ENCODE assay signal across 20 cellular contexts in genomic region chr5:167571824-167572223, GRCh38.
DNase-seq lines count a peak whose midpoint lies in the region; ATAC-seq and TF ChIP-seq lines count a peak whose summit lies in the region.
"Had no signal": no experiment of that assay in that cellular context is flagged by ENCODE, and none has a peak within 500 bp of the region (broad histone marks: within the 10 kb centered on the region; RNA-seq: fewer than 3 reads in every experiment).

No MANE protein-coding gene starts in this region.

- no peak overlapping the region for H3K23ac ChIP-seq in H9 (ENCODE audit: insufficient read length, low read depth, low read length)
- no peak overlapping the region for H3K23ac ChIP-seq in mesendoderm (ENCODE audit: low read length)
- H3K23ac ChIP-seq in mesenchymal stem cell (ENCODE audit: low read length in 2 of 2), result no peak overlapping the region

- H3K4me3 ChIP-seq in mesendoderm (ENCODE audit: low read length), result no peak overlapping the region
- H3K4me3 ChIP-seq in mesenchymal stem cell (ENCODE audit: insufficient read depth in 1 of 2, low read depth in 1 of 2, low read length in 2 of 2), result no peak overlapping the region
- H3K4me3 ChIP-seq: MG63 had no signal

- DNase-seq in H9 (no peak), mesendoderm (no peak), mesenchymal stem cell (no peak), T1000 (lab: John Stamatoyannopoulos, UW) (no peak)
- DNase-seq in activated naive CD8-positive, alpha-beta T cell treated with anti-CD3 and anti-CD28 coated beads for 36 hours, result no peak
- DNase-seq: CD8-positive, alpha-beta memory T cell; DMS79 treated with DMSO at 0.1 percent for 48 hours; GOT3; IMR-90; KG1; MG63; NCI-H1694; NCI-H2029 treated with DMSO at 0.1 percent for 48 hours; NCI-H2227 treated with DMSO at 0.1 percent for 48 hours; PC-3 had no signal

- H3K9me3 Mint-ChIP-seq in H9, result peaks cover 0 to 3% of the 10 kb centered on the region in 2 experiments; a peak in 1 of 5 replicates
- no peaks in the 10 kb centered on the region for H3K9me3 Mint-ChIP-seq in brain
- no peaks in the 10 kb centered on the region for H3K9me3 Mint-ChIP-seq in activated naive CD8-positive, alpha-beta T cell treated with anti-CD3 and anti-CD28 coated beads for 36 hours

- H3K9me3 ChIP-seq in H9 (ENCODE audit: control insufficient read depth, low read depth, low read length) (no peaks in the 10 kb centered on the region), mesenchymal stem cell (ENCODE audit: control insufficient read depth, low read length) (no peaks in the 10 kb centered on the region)
- H3K9me3 ChIP-seq: MG63 had no signal

- peak overlapping the region; percentile 29 for H2BK12ac ChIP-seq in H9 (ENCODE audit: insufficient read length, low read depth, low read length)
- no peak overlapping the region for H2BK12ac ChIP-seq in mesenchymal stem cell (ENCODE audit: low read length in 2 of 2)

- H2BK15ac ChIP-seq in H9 (ENCODE audit: low read depth, low read length), result no peak overlapping the region
- H2BK15ac ChIP-seq in mesendoderm (replicated peaks; ENCODE audit: low read depth), result no peak overlapping the region
- H2BK15ac ChIP-seq in mesenchymal stem cell (ENCODE audit: low read depth, poor library complexity, severe bottlenecking), result no peak overlapping the region

- H3K4me3 Mint-ChIP-seq in H9, result peak overlapping the region in 1 of 2 experiments; percentile 17; a peak in 1 of 5 replicates
- H3K4me3 Mint-ChIP-seq in brain, result peak overlapping the region in 3 of 5 experiments; percentile 22 to 49 (median 41)
- no peak overlapping the region for H3K4me3 Mint-ChIP-seq in activated naive CD8-positive, alpha-beta T cell treated with anti-CD3 and anti-CD28 coated beads for 36 hours
- H3K4me3 Mint-ChIP-seq: CD8-positive, alpha-beta memory T cell had no signal

- H3K9ac ChIP-seq in H9 (ENCODE audit: extremely low read depth, insufficient read length, low read length) (no peak overlapping the region), mesendoderm (ENCODE audit: low read length) (no peak overlapping the region), mesenchymal stem cell (ENCODE audit: low read length) (no peak overlapping the region)

- H2BK20ac ChIP-seq in H9 (ENCODE audit: low read depth, low read length, poor library complexity, severe bottlenecking), result no peak overlapping the region

- H3K23me2 ChIP-seq in H9 (ENCODE audit: insufficient read length, low read depth, low read length, poor library complexity, severe bottlenecking), result peaks cover 6% of the 10 kb centered on the region

- H4K20me1 ChIP-seq in H9 (ENCODE audit: control insufficient read depth, insufficient read depth, insufficient read length), result no peaks in the 10 kb centered on the region

- H3K4me1 Mint-ChIP-seq in H9, result peaks cover 61 to 64% of the 10 kb centered on the region in 2 experiments
- H3K4me1 Mint-ChIP-seq in brain, result peaks cover 50% of the 10 kb centered on the region
- H3K4me1 Mint-ChIP-seq in activated naive CD8-positive, alpha-beta T cell treated with anti-CD3 and anti-CD28 coated beads for 36 hours, result peaks cover 8% of the 10 kb centered on the region
- H3K4me1 Mint-ChIP-seq: CD14-positive monocyte had no signal

- H3K27me3 Mint-ChIP-seq in H9 (ENCODE audit: low read depth) (peaks cover 18% of the 10 kb centered on the region), brain (peaks cover 19% of the 10 kb centered on the region)
- H3K27me3 Mint-ChIP-seq in activated naive CD8-positive, alpha-beta T cell treated with anti-CD3 and anti-CD28 coated beads for 36 hours, result peaks cover 41% of the 10 kb centered on the region

- H2BK120ac ChIP-seq in H9 (ENCODE audit: low read depth, low read length, poor library complexity, severe bottlenecking), result no peak overlapping the region
- H2BK120ac ChIP-seq in mesendoderm (ENCODE audit: low read depth, low read length), result no peak overlapping the region
- H2BK120ac ChIP-seq in mesenchymal stem cell (ENCODE audit: low read depth, low read length), result no peak overlapping the region

- H2AK5ac ChIP-seq in H9 (ENCODE audit: insufficient read length, low read length) (no peak overlapping the region), mesendoderm (ENCODE audit: low read length) (no peak overlapping the region), mesenchymal stem cell (ENCODE audit: low read length, severe bottlenecking) (no peak overlapping the region)

- H4K8ac ChIP-seq in H9 (replicated peaks; ENCODE audit: insufficient read length, low read depth, low read length) (no peak overlapping the region), mesendoderm (ENCODE audit: low read depth, low read length) (no peak overlapping the region), mesenchymal stem cell (ENCODE audit: low read length) (no peak overlapping the region)

- no peak overlapping the region for H3K14ac ChIP-seq in H9 (ENCODE audit: insufficient read depth, low read length)
- H3K14ac ChIP-seq in mesenchymal stem cell (ENCODE audit: low read length in 2 of 2), result no peak overlapping the region

- no peak overlapping the region for H4K91ac ChIP-seq in H9 (ENCODE audit: insufficient read length, low read depth, low read length)
- H4K91ac ChIP-seq in mesenchymal stem cell (ENCODE audit: low read length), result no peak overlapping the region

- H4K5ac ChIP-seq in H9 (ENCODE audit: insufficient read length, low read depth, low read length) (no peak overlapping the region), mesendoderm (ENCODE audit: low read length) (no peak overlapping the region)

- no peak overlapping the region for H3K4me2 ChIP-seq in H9 (ENCODE audit: insufficient read depth, insufficient read length, low read length)
- H3K4me2 ChIP-seq in mesendoderm (ENCODE audit: low read length), result no peak overlapping the region
- H3K4me2 ChIP-seq in mesenchymal stem cell (ENCODE audit: low read length, poor library complexity, severe bottlenecking), result no peak overlapping the region

- no peak overlapping the region for H3K27ac ChIP-seq in H9 (ENCODE audit: insufficient read length, low read depth, low read length)
- H3K27ac ChIP-seq in mesendoderm (ENCODE audit: low read depth, low read length), result no peak overlapping the region
- no peak overlapping the region for H3K27ac ChIP-seq in mesenchymal stem cell (ENCODE audit: low read length, poor library complexity, severe bottlenecking)

- H3K36me3 Mint-ChIP-seq in H9 (ENCODE audit: insufficient read depth in 1 of 3, low read depth in 3 of 3) (no peaks in the 10 kb centered on the region), brain (no peaks in the 10 kb centered on the region)
- no peaks in the 10 kb centered on the region for H3K36me3 Mint-ChIP-seq in activated naive CD8-positive, alpha-beta T cell treated with anti-CD3 and anti-CD28 coated beads for 36 hours
- H3K36me3 Mint-ChIP-seq: CD14-positive monocyte; CD8-positive, alpha-beta memory T cell had no signal

- no peaks in the 10 kb centered on the region for H3K79me2 ChIP-seq in H9 (ENCODE audit: insufficient read depth, low read length)
- no peaks in the 10 kb centered on the region for H3K79me2 ChIP-seq in mesendoderm (ENCODE audit: control insufficient read depth, insufficient read depth, low read length)

- H3K4ac ChIP-seq in H9 (ENCODE audit: low read depth, low read length) (no peak overlapping the region), mesendoderm (ENCODE audit: low read depth, low read length) (peak overlapping the region; percentile 36), mesenchymal stem cell (ENCODE audit: low read depth in 1 of 2, low read length in 2 of 2) (no peak overlapping the region)

- H3K36me3 ChIP-seq in mesendoderm (ENCODE audit: control insufficient read depth, insufficient read depth, low read length), result no peaks in the 10 kb centered on the region
- H3K36me3 ChIP-seq in mesenchymal stem cell (ENCODE audit: control insufficient read depth in 1 of 2, insufficient read depth in 2 of 2, low read depth in 1 of 2, low read length in 2 of 2), result no peaks in the 10 kb centered on the region
- H3K36me3 ChIP-seq: MG63 had no signal

- H3K18ac ChIP-seq in H9 (ENCODE audit: insufficient read length, low read depth, low read length) (no peak overlapping the region), mesendoderm (ENCODE audit: low read length) (peak overlapping the region; percentile 76), mesenchymal stem cell (ENCODE audit: low read depth in 1 of 2, low read length in 2 of 2) (no peak overlapping the region)

- no peak overlapping the region for H3T11ph ChIP-seq in H9 (ENCODE audit: low read length)

- no peak overlapping the region; a peak in 1 of 7 replicates for H3K27ac Mint-ChIP-seq in H9
- peak overlapping the region in 3 of 5 experiments; percentile 11 to 78 (median 75) for H3K27ac Mint-ChIP-seq in brain
- no peak overlapping the region for H3K27ac Mint-ChIP-seq in activated naive CD8-positive, alpha-beta T cell treated with anti-CD3 and anti-CD28 coated beads for 36 hours
- H3K27ac Mint-ChIP-seq: CD14-positive monocyte; CD8-positive, alpha-beta memory T cell had no signal

- no CpG with 5 or more reads among the region's 3 CpGs for WGBS in H9 (ENCODE audit: extremely low coverage, insufficient read length, low lambda C conversion rate)
- WGBS in mesendoderm (ENCODE audit: extremely low coverage, insufficient coverage, low lambda C conversion rate), result no CpG with 5 or more reads among the region's 3 CpGs
- WGBS in mesenchymal stem cell, result 86% methylated on average over 3 of the region's 3 CpGs

- H3K27me3 ChIP-seq in H9 (ENCODE audit: insufficient read depth, low read length) (no peaks in the 10 kb centered on the region; the same call in 1 of the 2 replicates), mesendoderm (ENCODE audit: insufficient read depth, low read length, poor library complexity) (no peaks in the 10 kb centered on the region), mesenchymal stem cell (ENCODE audit: control insufficient read depth in 1 of 2, insufficient read depth in 1 of 2, low read length in 2 of 2) (peaks cover 8 to 41% of the 10 kb centered on the region in 2 experiments)

- H2BK5ac ChIP-seq in H9 (ENCODE audit: insufficient read length, low read length), result no peak overlapping the region
- H2BK5ac ChIP-seq in mesendoderm (ENCODE audit: low read length), result no peak overlapping the region
- H2BK5ac ChIP-seq in mesenchymal stem cell (ENCODE audit: low read depth, low read length, poor library complexity, severe bottlenecking), result no peak overlapping the region

- H3K4me1 ChIP-seq in H9 (ENCODE audit: insufficient read depth, low read length), result peaks cover 11% of the 10 kb centered on the region; the same call in 1 of the 2 replicates
- peaks cover 5% of the 10 kb centered on the region for H3K4me1 ChIP-seq in mesendoderm (ENCODE audit: control insufficient read depth, low read depth, low read length)
- H3K4me1 ChIP-seq in mesenchymal stem cell (ENCODE audit: control insufficient read depth, insufficient read depth, low read depth, low read length), result no peaks in the 10 kb centered on the region

- ATAC-seq in GM21423 (IDR thresholded peaks at IDR 0.05; ENCODE audit: unreplicated experiment), result no peak
- ATAC-seq: HCT116, PC-3, SK-N-SH treated with all-trans-retinoic acid at 6 μM for 48 hours had no signal

- H2AFZ ChIP-seq in H9 (ENCODE audit: low read length) (no peak overlapping the region), mesenchymal stem cell (ENCODE audit: low read depth, low read length) (no peak overlapping the region)

- H3K56ac ChIP-seq in H9 (ENCODE audit: insufficient read length, low read depth, low read length) (no peak overlapping the region), mesendoderm (ENCODE audit: low read length) (no peak overlapping the region)

- no peaks in the 10 kb centered on the region for H3K79me1 ChIP-seq in H9 (ENCODE audit: insufficient read depth, low read depth, low read length, poor library complexity, severe bottlenecking)
- no peaks in the 10 kb centered on the region for H3K79me1 ChIP-seq in mesendoderm (ENCODE audit: low read length)
- H3K79me1 ChIP-seq in mesenchymal stem cell (replicated peaks; ENCODE audit: low read length, poor library complexity, severe bottlenecking), result no peaks in the 10 kb centered on the region

- TF ChIP-seq CTCF in H9 (conservative IDR thresholded peaks at IDR 0.05) (no peak), brain (conservative IDR thresholded peaks at IDR 0.05) (no peak)

Comparison
In these comparisons a context has a peak if more than half of its experiments do, and no peak if none do; other contexts are left out.
1. H3K27ac Mint-ChIP-seq: peak in brain (3 of 5); none in H9 (0 of 3) and activated naive CD8-positive, alpha-beta T cell treated with anti-CD3 and anti-CD28 coated beads for 36 hours (single experiment).